ENCODE assay signal across 27 cellular contexts in the genomic region with DNA sequence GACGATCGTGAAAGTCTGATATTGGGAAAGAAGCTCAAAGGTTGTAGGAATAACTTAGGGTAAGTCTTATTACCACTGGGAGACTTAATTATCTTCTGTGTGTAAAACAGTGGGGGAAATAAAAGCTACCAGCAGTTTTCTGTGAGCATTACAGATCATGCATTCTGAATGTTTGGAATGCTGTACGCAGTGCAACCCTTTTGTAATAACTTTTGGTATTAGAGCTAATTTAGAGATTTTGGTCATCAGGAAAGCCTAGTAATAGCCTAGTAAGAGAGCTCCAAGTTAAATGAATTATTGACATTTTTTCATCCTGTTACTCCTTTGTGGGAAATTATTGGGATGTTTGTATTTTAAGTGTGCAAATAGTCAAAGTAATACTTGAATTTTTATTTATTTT.
DNase-seq lines count a peak whose midpoint lies in the region; ATAC-seq, FAIRE-seq and TF ChIP-seq lines count a peak whose summit lies in the region.
"Had no signal": no experiment of that assay in that cellular context is flagged by ENCODE, and none has a peak within 500 bp of the region (broad histone marks: within the 10 kb centered on the region; RNA-seq: fewer than 3 reads in every experiment).

No MANE protein-coding gene starts in this region.

- no peak overlapping the region for H3K23ac ChIP-seq in IMR-90 (ENCODE audit: low read depth, low read length)
- no peak overlapping the region for H3K23ac ChIP-seq in H1 (ENCODE audit: insufficient read length)

- H4K5ac ChIP-seq in IMR-90 (ENCODE audit: low read depth, low read length) (no peak overlapping the region), H1 (ENCODE audit: insufficient read length, low read depth, low read length) (no peak overlapping the region)

- in situ Hi-C loops in IMR-90 (cut with MboI; ENCODE audit: low sequenced_read_pairs), result no loop called here

- FAIRE-seq in H1 (lab: Jason Lieb, UNC), result no peak
- FAIRE-seq in kidney (lab: Jason Lieb, UNC), result no peak
- FAIRE-seq: GM12892 had no signal

- CTCF ChIA-PET in IMR-90 (lab: Yijun Ruan, JAX), result interaction anchor here (1.6 kb wide), 1 partner anchor 25 kb away, joined by 3 read pairs; no protein-coding TSS in a partner anchor
- CTCF ChIA-PET in H1 (lab: Charles Lee; ENCODE audit: partially characterized antibody), result interaction anchor here (0.7 to 0.8 kb wide), 2 partner anchors 16 to 176 kb away, joined by 3 read pairs; no protein-coding TSS in a partner anchor

- H3K23me2 ChIP-seq in H1 (ENCODE audit: low read depth, low read length), result no peaks in the 10 kb centered on the region

- H3K9me1 ChIP-seq in IMR-90 (ENCODE audit: insufficient read depth, low read length), result no peaks in the 10 kb centered on the region

- H3K79me2 ChIP-seq in H1 (ENCODE audit: control insufficient read depth in 1 of 2, insufficient read depth in 2 of 2, low read length in 2 of 2), result no peaks in the 10 kb centered on the region

- H3K56ac ChIP-seq in IMR-90 (ENCODE audit: extremely low read depth, insufficient read depth, low read length) (no peak overlapping the region), H1 (replicated peaks; ENCODE audit: insufficient read length, low read depth, low read length) (no peak overlapping the region)

- H2AFZ ChIP-seq in IMR-90 (replicated peaks; ENCODE audit: low read length, poor library complexity), result no peak overlapping the region
- H2AFZ ChIP-seq in H1 (ENCODE audit: low read length), result no peak overlapping the region

- H3K27me3 ChIP-seq in IMR-90 (ENCODE audit: control insufficient read depth, insufficient read depth, low read length) (no peaks in the 10 kb centered on the region), H1 (replicated peaks in 1 of 4; ENCODE audit: control insufficient read depth in 3 of 4, extremely low read depth in 1 of 4, insufficient read depth in 3 of 4, low read length in 3 of 4) (no peaks in the 10 kb centered on the region)
- H3K27me3 ChIP-seq: adrenal gland, heart right ventricle, right atrium auricular region had no signal

- intact Hi-C loops in IMR-90 (cut with micrococcal nuclease) (loop anchor here (10.0 kb wide), 1 partner anchor 150 kb away; the partner anchor contains the start of gene PCSK5), kidney (cut with DNase I) (no loop called here)

- H4K8ac ChIP-seq in IMR-90 (ENCODE audit: low read depth in 2 of 2, low read length in 2 of 2), result no peak overlapping the region
- H4K8ac ChIP-seq in H1 (ENCODE audit: extremely low read depth, insufficient read depth, low read length), result no peak overlapping the region

- H3K4me2 ChIP-seq in IMR-90 (ENCODE audit: low read depth, low read length), result peak overlapping the region; percentile 58; the same call in 1 of the 2 replicates
- no peak overlapping the region; a peak in 1 of 4 replicates for H3K4me2 ChIP-seq in H1 (ENCODE audit: insufficient read depth in 1 of 2, low read depth in 2 of 2, low read length in 2 of 2)

- no TSS peak for BruUV-seq in IMR-90 (replicated peaks; lab: Mats Ljungman, UMichigan)

- dilution Hi-C loops in IMR-90 (cut with HindIII; ENCODE audit: low sequenced_read_pairs, unreplicated experiment), result no loop called here

- H2AK9ac ChIP-seq in IMR-90 (replicated peaks; ENCODE audit: low read depth, low read length, poor library complexity), result no peak overlapping the region

- no peak for TF ChIP-seq CTCF in AG09309 (IDR thresholded peaks at IDR 0.05; ENCODE audit: control insufficient read depth, insufficient read depth, low read depth, low read length, missing control alignments)
- no peak for TF ChIP-seq CTCF in IMR-90 (conservative IDR thresholded peaks at IDR 0.05; ENCODE audit: low read depth, low read length)
- no peak for TF ChIP-seq CTCF in H1 (IDR thresholded peaks at IDR 0.05; ENCODE audit: control extremely low read depth in 1 of 3, insufficient read depth in 1 of 3, low read depth in 1 of 3, low read length in 3 of 3)
- TF ChIP-seq CTCF in omental fat pad (IDR thresholded peaks at IDR 0.05), result no peak
- TF ChIP-seq CTCF in kidney (IDR thresholded peaks at IDR 0.05; ENCODE audit: borderline replicate concordance, extremely low read depth, insufficient read depth), result no peak

- TF ChIP-seq POLR2A in IMR-90 (IDR thresholded peaks at IDR 0.05; ENCODE audit: low read depth, low read length) (no peak), H1 (IDR thresholded peaks at IDR 0.05; ENCODE audit: control extremely low read depth in 1 of 2, low read depth in 2 of 2, low read length in 2 of 2) (no peak)

- H3K27ac ChIP-seq in IMR-90 (ENCODE audit: insufficient read depth, low read length) (no peak overlapping the region), H1 (ENCODE audit: low read depth, low read length) (no peak overlapping the region), kidney (ENCODE audit: low read depth in 2 of 2, low read length in 2 of 2) (no peak overlapping the region)
- H3K27ac ChIP-seq: adrenal gland, heart right ventricle, right atrium auricular region had no signal

- WGBS in IMR-90 (ENCODE audit: extremely low coverage in 2 of 2, insufficient read length in 1 of 2), 2 experiments, result 50% methylated on average over 2 of the region's 3 CpGs; no CpG with 5 or more reads in 1 of the 2 experiments
- WGBS in H1 (ENCODE audit: extremely low coverage in 1 of 2, insufficient coverage in 1 of 2, insufficient read length in 1 of 2, insufficient replicate concordance in 2 of 2, low coverage in 1 of 2, low lambda C conversion rate in 2 of 2, missing lambda C conversion rate in 1 of 2), 2 experiments, result 89% methylated on average over 3 of the region's 3 CpGs; no CpG with 5 or more reads in 1 of the 2 experiments

- H3K4me3 ChIP-seq in AG09309 (ENCODE audit: control insufficient read depth, low read depth, low read length) (no peak overlapping the region), IMR-90 (ENCODE audit: insufficient read depth, low read depth, low read length) (no peak overlapping the region), H1 (ENCODE audit: extremely low read depth in 1 of 4, insufficient read depth in 2 of 4, low read depth in 3 of 4, low read length in 4 of 4) (no peak overlapping the region), kidney (ENCODE audit: low read length in 2 of 2) (no peak overlapping the region)
- H3K4me3 ChIP-seq: adrenal gland, heart right ventricle, right atrium auricular region had no signal

- H3K36me3 ChIP-seq in IMR-90 (ENCODE audit: control insufficient read depth, insufficient read depth, low read length) (no peaks in the 10 kb centered on the region), H1 (ENCODE audit: control insufficient read depth in 2 of 4, insufficient read depth in 4 of 4, low read length in 3 of 4) (no peaks in the 10 kb centered on the region), kidney (ENCODE audit: control insufficient read depth in 1 of 2, insufficient read depth in 2 of 2, low read length in 2 of 2) (peaks cover 0 to 2% of the 10 kb centered on the region in 2 donors)
- H3K36me3 ChIP-seq: adrenal gland, heart right ventricle, right atrium auricular region had no signal

- TF ChIP-seq RAD21 in IMR-90 (IDR thresholded peaks at IDR 0.05; ENCODE audit: low read length) (no peak), H1 (IDR thresholded peaks at IDR 0.05 in 1 of 2, conservative IDR thresholded peaks at IDR 0.05 in 1 of 2; ENCODE audit: low read depth in 2 of 2, low read length in 2 of 2) (no peak)

- POLR2A ChIA-PET in IMR-90 (lab: Charles Lee; ENCODE audit: unreplicated experiment), result interaction anchor here (0.7 kb wide), 1 partner anchor 1907 kb away, joined by 3 read pairs; no protein-coding TSS in a partner anchor
- POLR2A ChIA-PET in H1 (lab: Charles Lee; ENCODE audit: partially characterized antibody), result no interaction called here

- no peak overlapping the region for H2BK5ac ChIP-seq in IMR-90 (ENCODE audit: low read depth, low read length, poor library complexity, severe bottlenecking)
- no peak overlapping the region for H2BK5ac ChIP-seq in H1 (ENCODE audit: low read depth, low read length)

- H2BK120ac ChIP-seq in IMR-90 (ENCODE audit: low read depth, low read length) (no peak overlapping the region), H1 (replicated peaks; ENCODE audit: low read depth, low read length) (no peak overlapping the region)

- TF ChIP-seq EP300 in H1 (IDR thresholded peaks at IDR 0.05; ENCODE audit: borderline replicate concordance in 1 of 2, low read depth in 2 of 2, low read length in 2 of 2), result no peak

- H2BK15ac ChIP-seq in IMR-90 (ENCODE audit: low read depth, low read length) (no peak overlapping the region), H1 (ENCODE audit: low read length) (no peak overlapping the region)

- no peaks in the 10 kb centered on the region for H3K79me1 ChIP-seq in IMR-90 (ENCODE audit: low read depth in 1 of 2, low read length in 2 of 2)
- no peaks in the 10 kb centered on the region for H3K79me1 ChIP-seq in H1 (ENCODE audit: low read depth, low read length)

- H2BK20ac ChIP-seq in IMR-90 (ENCODE audit: low read depth, low read length), result no peak overlapping the region
- no peak overlapping the region for H2BK20ac ChIP-seq in H1 (ENCODE audit: low read length)

- H3K4me1 ChIP-seq in IMR-90 (ENCODE audit: control insufficient read depth, insufficient read depth, low read length), result no peaks in the 10 kb centered on the region
- peaks cover 0 to 7% (median 0%) of the 10 kb centered on the region in 4 experiments; a peak in 3 of 7 replicates for H3K4me1 ChIP-seq in H1 (replicated peaks in 1 of 4; ENCODE audit: control insufficient read depth in 3 of 4, insufficient read depth in 4 of 4, low read length in 3 of 4)
- H3K4me1 ChIP-seq in kidney (ENCODE audit: control insufficient read depth in 1 of 2, insufficient read depth in 1 of 2, low read depth in 1 of 2, low read length in 2 of 2), result no peaks in the 10 kb centered on the region
- H3K4me1 ChIP-seq: adrenal gland, heart right ventricle, right atrium auricular region had no signal

- H3K18ac ChIP-seq in IMR-90 (ENCODE audit: low read depth, low read length), result no peak overlapping the region
- no peak overlapping the region for H3K18ac ChIP-seq in H1 (ENCODE audit: extremely low read depth, low read length)

- H4K20me1 ChIP-seq in IMR-90 (ENCODE audit: insufficient read depth, low read length) (no peaks in the 10 kb centered on the region), H1 (replicated peaks in 1 of 2; ENCODE audit: control insufficient read depth in 1 of 2, insufficient read depth in 2 of 2, low read length in 2 of 2) (no peaks in the 10 kb centered on the region)

- ATAC-seq in IMR-90 (ENCODE audit: low read depth), result peak; percentile 84
- ATAC-seq in omental fat pad (ENCODE audit: low FRiP score), result peak; percentile 57
- no peak for ATAC-seq in GM19395 (IDR thresholded peaks at IDR 0.05; ENCODE audit: unreplicated experiment)
- ATAC-seq: HCT116; heart right ventricle; left ventricle myocardium superior; naive thymus-derived CD8-positive, alpha-beta T cell; stimulated activated naive B cell treated with anti-CD40 and anti-IgM and Interleukin-4, amounts not matched to agents 10 μg/mL and 1 μg/mL and 100 μg/mL, for 72 hours; T-helper 17 cell had no signal

- no peak overlapping the region for H3K14ac ChIP-seq in IMR-90 (replicated peaks; ENCODE audit: low read depth, low read length)
- H3K14ac ChIP-seq in H1 (ENCODE audit: insufficient read length), result no peak overlapping the region

- H3K9ac ChIP-seq in IMR-90 (ENCODE audit: low read depth, low read length), result no peak overlapping the region
- no peak overlapping the region for H3K9ac ChIP-seq in H1 (replicated peaks in 1 of 4; ENCODE audit: extremely low read depth in 1 of 4, low read depth in 3 of 4, low read length in 3 of 4)
- no peak overlapping the region for H3K9ac ChIP-seq in kidney (ENCODE audit: low read length in 2 of 2)

- no peak overlapping the region for H2BK12ac ChIP-seq in H1 (ENCODE audit: low read depth, low read length)

- H3K4ac ChIP-seq in IMR-90 (ENCODE audit: low read depth, low read length), result no peak overlapping the region
- H3K4ac ChIP-seq in H1 (replicated peaks; ENCODE audit: insufficient read length, low read depth, low read length), result peak overlapping the region; percentile 42

- peak; percentile 20 for DNase-seq in AG09309 (ENCODE audit: low read depth)
- DNase-seq in IMR-90, result peak; percentile 24
- no peak for DNase-seq in H1 (ENCODE audit: low read depth in 1 of 2, low spot score in 2 of 2)
- no peak for DNase-seq in omental fat pad (ENCODE audit: low spot score)
- DNase-seq in ecto neural progenitor cell (ENCODE audit: low spot score), result no peak
- no peak for DNase-seq in kidney
- DNase-seq in DMS153 (lab: John Stamatoyannopoulos, UW), result no peak
- DNase-seq: 8988T; activated CD4-positive, alpha-beta T cell treated with anti-CD3 and anti-CD28 coated beads, Interleukin-2, amount 10 ng/mL, durations not matched to agents 7 days and 5 days; activated naive CD4-positive, alpha-beta T cell; activated T-cell treated with anti-CD3 and anti-CD28 coated beads, Interleukin-2, amount 50 U/mL, for 48 hours; adrenal gland; caudate nucleus; COR-L47; heart right ventricle; left ventricle myocardium superior; naive thymus-derived CD8-positive, alpha-beta T cell; NCI-H1105 treated with DMSO at 0.1 percent for 48 hours; NCI-H2029; NCI-H2227 treated with DMSO at 0.1 percent for 48 hours; stimulated activated CD4-positive, alpha-beta T cell treated with anti-CD3 and anti-CD28 coated beads, Interleukin-4, amount 100 ng/mL, for 24 hours; stimulated activated naive B cell treated with anti-CD40 and anti-IgM and Interleukin-4, amounts not matched to agents 10 μg/mL and 1 μg/mL and 100 μg/mL, for 72 hours; T-helper 17 cell had no signal

- H3K9me3 ChIP-seq in IMR-90 (ENCODE audit: control insufficient read depth, insufficient read depth, low read length) (no peaks in the 10 kb centered on the region), H1 (ENCODE audit: insufficient read depth in 2 of 2, low read depth in 1 of 2, low read length in 1 of 2) (no peaks in the 10 kb centered on the region), kidney (ENCODE audit: control insufficient read depth in 1 of 2, low read length in 2 of 2) (no peaks in the 10 kb centered on the region)
- H3K9me3 ChIP-seq: adrenal gland, heart right ventricle, right atrium auricular region had no signal

- H4K91ac ChIP-seq in IMR-90 (ENCODE audit: insufficient read depth, low read depth, low read length) (no peak overlapping the region), H1 (replicated peaks; ENCODE audit: insufficient read length, low read length) (no peak overlapping the region)

- H2AK5ac ChIP-seq in IMR-90 (ENCODE audit: low read depth, low read length), result no peak overlapping the region
- H2AK5ac ChIP-seq in H1 (ENCODE audit: low read depth, low read length), result no peak overlapping the region

Comparison
In these comparisons a context has a peak if more than half of its experiments do, and no peak if none do; other contexts are left out.
1. DNase-seq: peak in AG09309 (single experiment) and IMR-90 (single experiment); none in H1 (0 of 2), omental fat pad (single experiment), ecto neural progenitor cell (single experiment), kidney (single experiment) and DMS153 (single experiment).